ENCODE assay signal across 12 cellular contexts in the genomic region with DNA sequence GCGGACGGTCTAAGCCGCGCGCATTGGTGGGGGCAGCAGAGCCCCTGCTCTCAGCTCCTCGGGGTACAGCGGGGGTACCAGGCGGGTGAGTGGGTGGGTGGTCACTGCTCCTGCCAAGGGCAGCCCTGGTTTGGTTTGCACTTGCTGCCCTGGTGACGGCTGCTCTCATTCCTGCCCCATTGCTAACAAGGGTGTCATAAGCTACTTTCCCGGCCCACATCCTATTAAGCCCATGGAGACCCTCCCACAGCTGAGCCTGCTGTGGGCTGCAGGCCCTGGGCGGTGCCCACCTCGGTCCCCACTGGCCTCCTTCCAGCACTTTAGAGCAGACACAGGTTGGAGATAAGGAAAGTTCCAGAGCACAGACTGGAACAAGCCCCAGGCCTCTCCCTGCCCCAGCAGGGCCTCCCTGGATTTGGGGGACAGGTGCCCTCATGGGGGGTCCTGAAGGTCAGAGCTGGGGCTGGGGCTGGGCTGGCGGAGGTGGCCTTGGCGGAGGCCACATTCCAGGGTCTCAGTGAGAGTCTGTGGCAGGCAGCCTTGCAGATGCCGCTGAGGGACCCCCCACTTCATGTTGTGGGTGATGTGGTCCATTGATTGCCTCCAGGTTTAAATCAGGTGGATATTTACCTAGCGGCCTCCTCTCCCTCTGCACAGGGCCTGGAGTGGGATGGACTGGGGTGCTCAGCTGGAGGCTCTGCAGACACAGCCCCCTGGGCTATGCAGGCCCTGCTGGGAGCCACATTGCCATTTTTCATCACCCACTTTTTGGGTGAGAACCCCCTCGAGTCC. TPM values are rescaled to one million over a fixed set of nuclear protein-coding genes. Genes with fewer than 3 reads are reported as not detected.
DNase-seq lines count a peak whose midpoint lies in the region; ATAC-seq, FAIRE-seq and TF ChIP-seq lines count a peak whose summit lies in the region.
"Had no signal": no experiment of that assay in that cellular context is flagged by ENCODE, and none has a peak within 500 bp of the region (broad histone marks: within the 10 kb centered on the region; RNA-seq: fewer than 3 reads in every experiment).

No MANE protein-coding gene starts in this region.

- H3K79me2 ChIP-seq in astrocyte (ENCODE audit: insufficient read depth, low read length) = peaks cover 68% of the 10 kb centered on the region

- peak overlapping the region; percentile 77 for H3K27ac Mint-ChIP-seq in astrocyte (ENCODE audit: unreplicated experiment)
- H3K27ac Mint-ChIP-seq in progenitor cell of endocrine pancreas = peak overlapping the region; percentile 41
- no peak overlapping the region for H3K27ac Mint-ChIP-seq in activated CD4-positive, alpha-beta T cell treated with anti-CD3 and anti-CD28 coated beads, Interleukin-2, amount 10 ng/mL, durations not matched to agents 24 days and 14 days
- no peak overlapping the region for H3K27ac Mint-ChIP-seq in T-helper 2 cell treated with Interferon-gamma antibody and Interleukin-4, amounts not matched to agents 5 μg/mL and 100 μg/mL, for 36 hours

- TF ChIP-seq CTCF in astrocyte (IDR thresholded peaks at IDR 0.05; ENCODE audit: insufficient read depth, low read depth, low read length) (no peak), heart right ventricle (IDR thresholded peaks at IDR 0.05) (no peak), progenitor cell of endocrine pancreas (IDR thresholded peaks at IDR 0.05; ENCODE audit: unreplicated experiment) (no peak)

- no peak for ATAC-seq in heart right ventricle

- no peak overlapping the region for H3K27ac ChIP-seq in astrocyte (ENCODE audit: low read depth, low read length)
- H3K27ac ChIP-seq in heart right ventricle = peak overlapping the region in 9 of 10 donors; percentile 13 to 61 (median 52)

- H3K9me3 Mint-ChIP-seq in astrocyte (ENCODE audit: unreplicated experiment) = no peaks in the 10 kb centered on the region
- no peaks in the 10 kb centered on the region for H3K9me3 Mint-ChIP-seq in progenitor cell of endocrine pancreas (ENCODE audit: low read depth)
- no peaks in the 10 kb centered on the region for H3K9me3 Mint-ChIP-seq in activated CD4-positive, alpha-beta T cell treated with anti-CD3 and anti-CD28 coated beads, Interleukin-2, amount 10 ng/mL, durations not matched to agents 24 days and 14 days
- no peaks in the 10 kb centered on the region for H3K9me3 Mint-ChIP-seq in T-helper 2 cell treated with Interferon-gamma antibody and Interleukin-4, amounts not matched to agents 5 μg/mL and 100 μg/mL, for 36 hours

- no peak for FAIRE-seq in astrocyte (lab: Jason Lieb, UNC)

- peak; percentile 55 for DNase-seq in H7
- peak; percentile 64 for DNase-seq in astrocyte (ENCODE audit: low read depth)
- no peak for DNase-seq in heart right ventricle
- DNase-seq in progenitor cell of endocrine pancreas (ENCODE audit: low spot score, unreplicated experiment) = no peak
- DNase-seq in effector CD8-positive, alpha-beta T cell (lab: John Stamatoyannopoulos, UW) = no peak
- no peak for DNase-seq in NCI-H524 treated with DMSO at 0.1 percent for 48 hours (lab: John Stamatoyannopoulos, UW)
- no peak for DNase-seq in activated CD4-positive, alpha-beta T cell treated with anti-CD3 and anti-CD28 coated beads, Interleukin-2, amount 10 ng/mL, durations not matched to agents 24 days and 14 days
- no peak for DNase-seq in T-helper 2 cell treated with Interferon-gamma antibody and Interleukin-4, amounts not matched to agents 5 μg/mL and 100 μg/mL, for 36 hours (ENCODE audit: low spot score)
- DNase-seq: NCI-H2081; NCI-H69; stimulated activated CD4-positive, alpha-beta T cell treated with anti-CD3 and anti-CD28 coated beads, Interleukin-4, amount 100 ng/mL, for 1 hour; T-helper 2 cell had no signal

- intact Hi-C loops in heart right ventricle (cut with DNase I) = no loop called here
- intact Hi-C loops in activated CD4-positive, alpha-beta T cell treated with anti-CD3 and anti-CD28 coated beads, Interleukin-2, amount 10 ng/mL, durations not matched to agents 24 days and 14 days (cut with micrococcal nuclease) = no loop called here

- H3K4me2 ChIP-seq in astrocyte (ENCODE audit: low read length) = peak overlapping the region; percentile 62

- 77 to 79% methylated on average over 17 of the region's 17 CpGs for WGBS in heart right ventricle, 2 donors

- H3K4me3 ChIP-seq in H7 (ENCODE audit: insufficient read depth, low read depth, low read length) (no peak overlapping the region), astrocyte (ENCODE audit: insufficient read depth, low read depth, low read length) (no peak overlapping the region), heart right ventricle (no peak overlapping the region)

- H3K36me3 Mint-ChIP-seq in astrocyte (ENCODE audit: low read depth, unreplicated experiment) = peaks cover 13% of the 10 kb centered on the region
- peaks cover 2% of the 10 kb centered on the region for H3K36me3 Mint-ChIP-seq in progenitor cell of endocrine pancreas (ENCODE audit: insufficient read depth)
- H3K36me3 Mint-ChIP-seq in activated CD4-positive, alpha-beta T cell treated with anti-CD3 and anti-CD28 coated beads, Interleukin-2, amount 10 ng/mL, durations not matched to agents 24 days and 14 days (ENCODE audit: low read depth) = no peaks in the 10 kb centered on the region
- H3K36me3 Mint-ChIP-seq in T-helper 2 cell treated with Interferon-gamma antibody and Interleukin-4, amounts not matched to agents 5 μg/mL and 100 μg/mL, for 36 hours (ENCODE audit: low read depth) = no peaks in the 10 kb centered on the region

- no peak overlapping the region for H2AFZ ChIP-seq in astrocyte (ENCODE audit: low read depth, low read length)

- H3K4me1 ChIP-seq in astrocyte (ENCODE audit: insufficient read depth, low read length) (peaks cover 58% of the 10 kb centered on the region), heart right ventricle (peaks cover 18 to 69% (median 41%) of the 10 kb centered on the region in 9 donors)

- H3K4me1 Mint-ChIP-seq in astrocyte (ENCODE audit: low read depth, unreplicated experiment) (peaks cover 69% of the 10 kb centered on the region), progenitor cell of endocrine pancreas (ENCODE audit: low read depth) (peaks cover 37% of the 10 kb centered on the region)
- H3K4me1 Mint-ChIP-seq in activated CD4-positive, alpha-beta T cell treated with anti-CD3 and anti-CD28 coated beads, Interleukin-2, amount 10 ng/mL, durations not matched to agents 24 days and 14 days = no peaks in the 10 kb centered on the region
- no peaks in the 10 kb centered on the region for H3K4me1 Mint-ChIP-seq in T-helper 2 cell treated with Interferon-gamma antibody and Interleukin-4, amounts not matched to agents 5 μg/mL and 100 μg/mL, for 36 hours (ENCODE audit: low read depth)

- H3K27me3 Mint-ChIP-seq in astrocyte (ENCODE audit: low read depth, unreplicated experiment) = no peaks in the 10 kb centered on the region
- H3K27me3 Mint-ChIP-seq in progenitor cell of endocrine pancreas = no peaks in the 10 kb centered on the region
- H3K27me3 Mint-ChIP-seq in activated CD4-positive, alpha-beta T cell treated with anti-CD3 and anti-CD28 coated beads, Interleukin-2, amount 10 ng/mL, durations not matched to agents 24 days and 14 days = no peaks in the 10 kb centered on the region
- no peaks in the 10 kb centered on the region for H3K27me3 Mint-ChIP-seq in T-helper 2 cell treated with Interferon-gamma antibody and Interleukin-4, amounts not matched to agents 5 μg/mL and 100 μg/mL, for 36 hours (ENCODE audit: low read depth)

- H3K9ac ChIP-seq in astrocyte (ENCODE audit: low read length) = peak overlapping the region; percentile 45

- H3K36me3 ChIP-seq in H7 (replicated peaks; ENCODE audit: control insufficient read depth, insufficient read depth, low read length) (no peaks in the 10 kb centered on the region), astrocyte (ENCODE audit: insufficient read depth, low read length) (no peaks in the 10 kb centered on the region), heart right ventricle (no peaks in the 10 kb centered on the region)

- H3K4me3 Mint-ChIP-seq in astrocyte (ENCODE audit: unreplicated experiment) (no peak overlapping the region), progenitor cell of endocrine pancreas (ENCODE audit: low read depth) (no peak overlapping the region)
- H3K4me3 Mint-ChIP-seq in activated CD4-positive, alpha-beta T cell treated with anti-CD3 and anti-CD28 coated beads, Interleukin-2, amount 10 ng/mL, durations not matched to agents 24 days and 14 days = no peak overlapping the region
- no peak overlapping the region for H3K4me3 Mint-ChIP-seq in T-helper 2 cell treated with Interferon-gamma antibody and Interleukin-4, amounts not matched to agents 5 μg/mL and 100 μg/mL, for 36 hours

- H4K20me1 ChIP-seq in astrocyte (ENCODE audit: insufficient read depth, low read length) = peaks cover 36% of the 10 kb centered on the region

- H3K27me3 ChIP-seq in H7 (ENCODE audit: control insufficient read depth, insufficient read depth, low read length) (no peaks in the 10 kb centered on the region), astrocyte (ENCODE audit: insufficient read depth, low read length) (no peaks in the 10 kb centered on the region), heart right ventricle (no peaks in the 10 kb centered on the region)

- H3K9me3 ChIP-seq in astrocyte (ENCODE audit: insufficient read depth, low read depth, low read length) (peaks cover 2% of the 10 kb centered on the region), heart right ventricle (no peaks in the 10 kb centered on the region)

RNA-seq across cellular contexts. Expression of gene COL18A1, which starts 27.0 kb away (rescaled TPM):
- 327 and 328 TPM in 2 replicates for total RNA-seq in H7 (2014; rRNA removed; shearing (Covaris generic))
- total RNA-seq in astrocyte (616 and 692 TPM in 2 replicates), heart right ventricle (10 to 100 TPM; 33.7 to 87.1 (median 48.8) TPM), progenitor cell of endocrine pancreas (271 TPM in 2 replicates)
- 10 to 100 TPM; 63.1 to 70.6 TPM for polyA plus RNA-seq in heart right ventricle
- 3.1 and 3.2 TPM in 2 replicates for total RNA-seq in activated CD4-positive, alpha-beta T cell treated with anti-CD3 and anti-CD28 coated beads, Interleukin-2, amount 10 ng/mL, durations not matched to agents 24 days and 14 days

Comparison
In these comparisons a context has a peak if more than half of its experiments do, and no peak if none do; other contexts are left out.
1. DNase-seq: peak in H7 (single experiment) and astrocyte (single experiment); none in heart right ventricle (0 of 2), progenitor cell of endocrine pancreas (single experiment), effector CD8-positive, alpha-beta T cell (single experiment), NCI-H524 treated with DMSO at 0.1 percent for 48 hours (single experiment), activated CD4-positive, alpha-beta T cell treated with anti-CD3 and anti-CD28 coated beads, Interleukin-2, amount 10 ng/mL, durations not matched to agents 24 days and 14 days (single experiment) and T-helper 2 cell treated with Interferon-gamma antibody and Interleukin-4, amounts not matched to agents 5 μg/mL and 100 μg/mL, for 36 hours (single experiment).
2. H3K27ac Mint-ChIP-seq: peak in astrocyte (single experiment) and progenitor cell of endocrine pancreas (single experiment); none in activated CD4-positive, alpha-beta T cell treated with anti-CD3 and anti-CD28 coated beads, Interleukin-2, amount 10 ng/mL, durations not matched to agents 24 days and 14 days (single experiment) and T-helper 2 cell treated with Interferon-gamma antibody and Interleukin-4, amounts not matched to agents 5 μg/mL and 100 μg/mL, for 36 hours (single experiment).